22 cellular contexts compared by ENCODE assay signal in the genomic region with DNA sequence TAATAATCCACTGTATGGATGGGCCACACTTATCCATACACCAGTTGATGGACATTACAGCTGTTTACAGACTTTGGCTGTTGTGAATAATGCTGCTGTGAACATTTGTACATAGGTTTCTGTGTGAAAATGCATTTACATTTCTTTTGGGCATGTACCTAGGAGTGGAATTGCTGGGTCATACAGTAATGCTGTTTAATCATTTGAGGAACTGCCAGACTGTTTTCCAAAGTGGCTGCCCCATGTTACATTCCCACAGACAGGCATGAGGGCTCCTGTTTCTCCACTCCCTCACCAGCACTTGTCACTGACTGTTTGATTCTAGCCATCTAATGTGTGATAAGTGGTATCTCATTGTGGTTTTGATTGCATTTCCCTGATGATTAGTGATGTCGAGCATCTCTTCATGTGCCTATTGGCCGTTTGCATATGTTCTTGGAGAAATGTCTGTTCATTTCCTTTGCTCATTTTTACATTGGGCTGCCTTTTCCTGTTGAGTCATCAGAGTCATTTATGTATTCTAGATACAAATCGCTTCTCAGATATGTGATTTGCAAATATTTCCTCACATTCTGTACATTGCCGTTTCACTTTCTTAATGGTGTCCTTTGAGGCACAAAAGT. TPM values are rescaled to one million over a fixed set of nuclear protein-coding genes. Genes with fewer than 3 reads are reported as not detected.
DNase-seq lines count a peak whose midpoint lies in the region; ATAC-seq and TF ChIP-seq lines count a peak whose summit lies in the region.
"Had no signal": no experiment of that assay in that cellular context is flagged by ENCODE, and none has a peak within 500 bp of the region (broad histone marks: within the 10 kb centered on the region; RNA-seq: fewer than 3 reads in every experiment).

No MANE protein-coding gene starts in this region.

- no peaks in the 10 kb centered on the region for H3K79me2 ChIP-seq in GM23338 (replicated peaks; ENCODE audit: insufficient read depth)
- H3K79me2 ChIP-seq: parathyroid adenoma had no signal

- H3K4me3 Mint-ChIP-seq in activated T-helper 17 cell treated with anti-CD3 and anti-CD28 coated beads, Interleukin-2, amount 50 U/mL, for 72 hours: peak overlapping the region; percentile 10
- H3K4me3 Mint-ChIP-seq in GM23338: no peak overlapping the region
- H3K4me3 Mint-ChIP-seq: WTC11 had no signal

- peak; percentile 75 to 92 for ATAC-seq in activated CD4-positive, CD25-positive, alpha-beta regulatory T cell treated with anti-CD3 and anti-CD28 coated beads, Interleukin-2, amount 50 U/mL, for 24 hours
- ATAC-seq in activated T-helper 17 cell treated with anti-CD3 and anti-CD28 coated beads, Interleukin-2, amount 50 U/mL, for 72 hours (replicated peaks): peak; percentile 75
- ATAC-seq in GM23338 (no peak), HG02759 (IDR thresholded peaks at IDR 0.05; ENCODE audit: unreplicated experiment) (no peak), left ventricle myocardium superior (no peak)
- ATAC-seq: A549, left cardiac atrium, WTC11 had no signal

- H3K9me2 ChIP-seq in GM23338 (ENCODE audit: insufficient read depth): 0 out of 2 replicates have a peak, but pooled peaks cover 3% of the 10 kb centered on the region

- no peaks in the 10 kb centered on the region for H3K27me3 Mint-ChIP-seq in activated T-helper 17 cell treated with anti-CD3 and anti-CD28 coated beads, Interleukin-2, amount 50 U/mL, for 72 hours
- H3K27me3 Mint-ChIP-seq in GM23338 (ENCODE audit: insufficient read depth, low read depth, poor library complexity): no peaks in the 10 kb centered on the region

- H3K36me3 ChIP-seq in HEK293 (ENCODE audit: control insufficient read depth in 2 of 2, insufficient read depth in 1 of 2, low read length in 2 of 2) (no peaks in the 10 kb centered on the region), GM23338 (ENCODE audit: insufficient read depth) (no peaks in the 10 kb centered on the region)

- H3K9me3 Mint-ChIP-seq in activated T-helper 17 cell treated with anti-CD3 and anti-CD28 coated beads, Interleukin-2, amount 50 U/mL, for 72 hours: peaks cover 9% of the 10 kb centered on the region
- H3K9me3 Mint-ChIP-seq in GM23338: no peaks in the 10 kb centered on the region

- no peaks in the 10 kb centered on the region for H3K4me1 ChIP-seq in HEK293 (ENCODE audit: control insufficient read depth, insufficient read depth, low read length)
- no peaks in the 10 kb centered on the region for H3K4me1 ChIP-seq in GM23338 (ENCODE audit: insufficient read depth)
- H3K4me1 ChIP-seq: parathyroid adenoma had no signal

- CTCF ChIA-PET in HEK293 (lab: Yijun Ruan, JAX): interaction anchor here (0.6 kb wide), 1 partner anchor 407 kb away, joined by 3 read pairs; the partner anchor contains the start of gene CFAP97D2

- H3K27ac ChIP-seq in HEK293 (ENCODE audit: extremely low read depth, low read depth, low read length): no peak overlapping the region
- no peak overlapping the region for H3K27ac ChIP-seq in GM23338 (ENCODE audit: low read depth)
- H3K27ac ChIP-seq: A549, parathyroid adenoma had no signal

- no peak for TF ChIP-seq CTCF in HEK293 (tag by site-specific recombination; IDR thresholded peaks at IDR 0.05)
- TF ChIP-seq CTCF in GM23338 (conservative IDR thresholded peaks at IDR 0.05; ENCODE audit: low read depth in 2 of 2): no peak

- no peaks in the 10 kb centered on the region for H3K9me3 ChIP-seq in HEK293 (ENCODE audit: control insufficient read depth, insufficient read depth, low read depth, low read length)
- H3K9me3 ChIP-seq: A549, esophagus squamous epithelium had no signal

- H3K27ac Mint-ChIP-seq in activated T-helper 17 cell treated with anti-CD3 and anti-CD28 coated beads, Interleukin-2, amount 50 U/mL, for 72 hours: no peak overlapping the region
- no peak overlapping the region for H3K27ac Mint-ChIP-seq in GM23338
- H3K27ac Mint-ChIP-seq: WTC11 had no signal

- H3K4me2 ChIP-seq in GM23338: no peak overlapping the region
- H3K4me2 ChIP-seq: A549, smooth muscle cell had no signal

- intact Hi-C loops in left ventricle myocardium superior (cut with micrococcal nuclease): no loop called here

- H3K4me3 ChIP-seq in HEK293 (ENCODE audit: low read depth, low read length): no peak overlapping the region
- H3K4me3 ChIP-seq in GM23338: no peak overlapping the region
- H3K4me3 ChIP-seq: A549, esophagus squamous epithelium, smooth muscle cell had no signal

- H3K27me3 ChIP-seq in GM23338 (ENCODE audit: insufficient read depth): no peaks in the 10 kb centered on the region

- H3K4me1 Mint-ChIP-seq in activated T-helper 17 cell treated with anti-CD3 and anti-CD28 coated beads, Interleukin-2, amount 50 U/mL, for 72 hours: peaks cover 9% of the 10 kb centered on the region
- H3K4me1 Mint-ChIP-seq in GM23338: no peaks in the 10 kb centered on the region
- H3K4me1 Mint-ChIP-seq: WTC11 had no signal

- no peak overlapping the region for H2AFZ ChIP-seq in GM23338
- H2AFZ ChIP-seq: parathyroid adenoma had no signal

- DNase-seq in activated CD4-positive, CD25-positive, alpha-beta regulatory T cell (lab: John Stamatoyannopoulos, UW): no peak
- DNase-seq in lung microvascular endothelial cell (ENCODE audit: low read depth in 2 of 2): peak; percentile 77 to 93
- no peak for DNase-seq in GM23338 (ENCODE audit: low spot score)
- DNase-seq in left ventricle myocardium superior: no peak
- DNase-seq: anterior cingulate cortex, cortex of kidney, esophagus squamous epithelium, hippocampal formation, Karpas-422, left cardiac atrium, NCI-H2081 treated with DMSO at 0.1 percent for 48 hours, NCI-H69, RPMI8226, SW 1271 had no signal

- POLR2A ChIA-PET in HEK293 (lab: Yijun Ruan, JAX): no interaction called here

- no peaks in the 10 kb centered on the region for H3F3A ChIP-seq in GM23338 (replicated peaks; ENCODE audit: low read depth)

- H3K36me3 Mint-ChIP-seq in activated T-helper 17 cell treated with anti-CD3 and anti-CD28 coated beads, Interleukin-2, amount 50 U/mL, for 72 hours (ENCODE audit: low read depth): no peaks in the 10 kb centered on the region
- no peaks in the 10 kb centered on the region for H3K36me3 Mint-ChIP-seq in GM23338 (ENCODE audit: low read depth)
- H3K36me3 Mint-ChIP-seq: WTC11 had no signal

- no peaks in the 10 kb centered on the region for H4K20me1 ChIP-seq in GM23338 (replicated peaks; ENCODE audit: insufficient read depth)

TF ChIP-seq in HEK293, 187 proteins besides CTCF, POLR2A, EP300 and RAD21 (continues in another document):
- TF ChIP-seq ZNF140 (tag by site-specific recombination; IDR thresholded peaks at IDR 0.05) (peak; percentile 96), ZNF530 (tag by site-specific recombination; IDR thresholded peaks at IDR 0.05; ENCODE audit: low read depth) (no peak)

TF ChIP-seq in GM23338, 12 proteins besides CTCF, POLR2A, EP300 and RAD21 (continues in another document):
- no peak for TF ChIP-seq EZH2 (IDR thresholded peaks at IDR 0.05; ENCODE audit: low read depth, unreplicated experiment)
- TF ChIP-seq ETS1 (IDR thresholded peaks at IDR 0.05): no peak
- no peak for TF ChIP-seq CREB1 (CRISPR knock-in tag; IDR thresholded peaks at IDR 0.05; ENCODE audit: low read depth)
- no peak for TF ChIP-seq EZH2phosphoT487 (IDR thresholded peaks at IDR 0.05; ENCODE audit: unreplicated experiment)
- no peak for TF ChIP-seq REST (IDR thresholded peaks at IDR 0.05; ENCODE audit: unreplicated experiment)
- TF ChIP-seq STAT1 (IDR thresholded peaks at IDR 0.05; ENCODE audit: unreplicated experiment): no peak

RNA-seq across cellular contexts. Expression of gene TMEM255B, which starts 12.8 kb away (rescaled TPM):
- total RNA-seq in activated T-helper 17 cell treated with anti-CD3 and anti-CD28 coated beads, Interleukin-2, amount 50 U/mL, for 72 hours: 1 to 10 TPM; 2.0 TPM
- total RNA-seq in lung microvascular endothelial cell (42.7 and 55.8 TPM in 2 replicates), left ventricle myocardium superior (12.1 TPM)
- 0.69 and 0.82 TPM in 2 replicates for total RNA-seq in GM23338 (2014; rRNA removed; shearing (Covaris generic))
- polyA plus RNA-seq in GM23338 (2016; fragmentation: Nextera tagmentation; extraction: Ambion mirVana): 4.0 and 4.4 TPM in 2 replicates

Comparison
In these comparisons a context has a peak if more than half of its experiments do, and no peak if none do; other contexts are left out.
1. ATAC-seq: peak in activated CD4-positive, CD25-positive, alpha-beta regulatory T cell treated with anti-CD3 and anti-CD28 coated beads, Interleukin-2, amount 50 U/mL, for 24 hours (2 of 2) and activated T-helper 17 cell treated with anti-CD3 and anti-CD28 coated beads, Interleukin-2, amount 50 U/mL, for 72 hours (single experiment); none in GM23338 (single experiment), HG02759 (single experiment) and left ventricle myocardium superior (single experiment).
2. DNase-seq: peak in lung microvascular endothelial cell (2 of 2); none in activated CD4-positive, CD25-positive, alpha-beta regulatory T cell (0 of 4), GM23338 (single experiment) and left ventricle myocardium superior (single experiment).